ENCODE assay signal across 32 cellular contexts in genomic region chr16:89062389-89063345, GRCh38.
"Had no signal": no experiment of that assay in that cellular context is flagged by ENCODE, and none has a peak within 500 bp of the region (broad histone marks: within the 10 kb centered on the region; RNA-seq: fewer than 3 reads in every experiment).

No MANE protein-coding gene starts in this region.

- H3K4me1 ChIP-seq: prostate gland, sigmoid colon, testis had no signal

- ATAC-seq: activated CD4-positive, CD25-positive, alpha-beta regulatory T cell treated with anti-CD3 and anti-CD28 coated beads, Interleukin-2, amount 50 U/mL, for 24 hours; activated naive CD8-positive, alpha-beta T cell treated with anti-CD3 and anti-CD28 coated beads, Interleukin-2, amount 50 U/mL, for 24 hours; effector memory CD8-positive, alpha-beta T cell; left colon had no signal

- H3K27me3 ChIP-seq: ovary, testis had no signal

- H3K36me3 Mint-ChIP-seq: immature natural killer cell; natural killer cell treated with Interleukin-12 subunit alpha and Interleukin-12 subunit beta and Interleukin-15 and Interleukin-18, amount 100 ng/mL, for 72 hours had no signal

- H3K4me1 Mint-ChIP-seq: immature natural killer cell had no signal

- H3K27ac Mint-ChIP-seq: activated naive CD8-positive, alpha-beta T cell treated with anti-CD3 and anti-CD28 coated beads, Interleukin-2, amount 50 U/mL, for 24 hours; effector memory CD8-positive, alpha-beta T cell; immature natural killer cell; natural killer cell treated with Interleukin-12 subunit alpha and Interleukin-12 subunit beta and Interleukin-15 and Interleukin-18, amount 100 ng/mL, for 72 hours; T-helper 1 cell treated with Interleukin-12 subunit alpha and Interleukin-12 subunit beta and Interleukin-4 antibody, amounts not matched to agents 30 μg/mL and 1 μg/mL, for 36 hours had no signal

- H3K9me3 ChIP-seq: ovary, prostate gland, sigmoid colon, testis, transverse colon had no signal

- H3K27ac ChIP-seq: ovary, prostate gland, sigmoid colon, testis, transverse colon, VCaP had no signal

- H3K36me3 ChIP-seq: ovary, prostate gland, sigmoid colon, transverse colon had no signal

- H3K9me3 Mint-ChIP-seq: activated naive CD8-positive, alpha-beta T cell treated with anti-CD3 and anti-CD28 coated beads, Interleukin-2, amount 50 U/mL, for 24 hours; effector memory CD8-positive, alpha-beta T cell; natural killer cell treated with Interleukin-12 subunit alpha and Interleukin-12 subunit beta and Interleukin-15 and Interleukin-18, amount 100 ng/mL, for 72 hours; T-helper 1 cell treated with Interleukin-12 subunit alpha and Interleukin-12 subunit beta and Interleukin-4 antibody, amounts not matched to agents 30 μg/mL and 1 μg/mL, for 36 hours had no signal

- DNase-seq: activated CD4-positive, alpha-beta T cell treated with anti-CD3 and anti-CD28 coated beads for 48 hours; activated CD4-positive, alpha-beta T cell treated with anti-CD3 and anti-CD28 coated beads, Interleukin-2, amount 50 U/mL, for 48 hours; activated CD8-positive, alpha-beta memory T cell treated with anti-CD3 and anti-CD28 coated beads for 24 hours; activated effector memory CD4-positive, alpha-beta T cell treated with Interleukin-2 at 50 U/mL for 16 hours; activated naive CD4-positive, alpha-beta T cell treated with Interleukin-2 at 50 U/mL for 16 hours; activated naive CD8-positive, alpha-beta T cell treated with anti-CD3 and anti-CD28 coated beads, Interleukin-2, amount 50 U/mL, for 24 hours; amygdala; caudate nucleus; cortex of kidney; effector memory CD8-positive, alpha-beta T cell; head of caudate nucleus; hypothalamus; immature natural killer cell; kidney; left colon; mammary epithelial cell; midbrain; ovary; retina; sigmoid colon; small intestine; stimulated activated CD4-positive, alpha-beta T cell treated with anti-CD3 and anti-CD28 coated beads, Interleukin-4, amount 100 ng/mL, for 4 hours; stimulated activated CD8-positive, alpha-beta memory T cell treated with anti-CD3 and anti-CD28 coated beads, Interleukin-4, amount 100 ng/mL, for 48 hours; stimulated activated naive CD4-positive, alpha-beta T cell; T-helper 9 cell; testis; transverse colon had no signal

- H3K4me3 ChIP-seq: ovary, prostate gland, sigmoid colon, testis, transverse colon had no signal

- H3K4me3 Mint-ChIP-seq: activated naive CD8-positive, alpha-beta T cell treated with anti-CD3 and anti-CD28 coated beads, Interleukin-2, amount 50 U/mL, for 24 hours; immature natural killer cell; natural killer cell treated with Interleukin-12 subunit alpha and Interleukin-12 subunit beta and Interleukin-15 and Interleukin-18, amount 100 ng/mL, for 72 hours; T-helper 1 cell treated with Interleukin-12 subunit alpha and Interleukin-12 subunit beta and Interleukin-4 antibody, amounts not matched to agents 30 μg/mL and 1 μg/mL, for 36 hours had no signal

- H3K27me3 Mint-ChIP-seq: activated naive CD8-positive, alpha-beta T cell treated with anti-CD3 and anti-CD28 coated beads, Interleukin-2, amount 50 U/mL, for 24 hours; natural killer cell treated with Interleukin-12 subunit alpha and Interleukin-12 subunit beta and Interleukin-15 and Interleukin-18, amount 100 ng/mL, for 72 hours had no signal
